In genomic region chr9:38421498-38422211, GRCh38 we compare ENCODE assay signal across 15 cellular contexts. TPM values are rescaled to one million over a fixed set of nuclear protein-coding genes. Genes with fewer than 3 reads are reported as not detected.
DNase-seq lines count a peak whose midpoint lies in the region; ATAC-seq and TF ChIP-seq lines count a peak whose summit lies in the region.
"Had no signal": no experiment of that assay in that cellular context is flagged by ENCODE, and none has a peak within 500 bp of the region (broad histone marks: within the 10 kb centered on the region; RNA-seq: fewer than 3 reads in every experiment).

No MANE protein-coding gene starts in this region.

- DNase-seq in COR-L47 (lab: John Stamatoyannopoulos, UW) (peak; percentile 21), NCI-H1092 (lab: John Stamatoyannopoulos, UW) (peak; percentile 68), RPMI7951 (ENCODE audit: low read depth) (peak; percentile 6), left lung (no peak), GM19240 (ENCODE audit: insufficient read length, low spot score) (no peak), transverse colon (no peak), left ventricle myocardium inferior (no peak), esophagus squamous epithelium (lab: John Stamatoyannopoulos, UW) (no peak)
- DNase-seq: HCEC 1CT; stimulated activated naive B cell treated with anti-CD40 and anti-IgM and Interleukin-4, amounts not matched to agents 10 μg/mL and 1 μg/mL and 100 μg/mL, for 72 hours had no signal

- WGBS in transverse colon (ENCODE audit: low coverage in 1 of 2), 2 donors, result 74 to 90% methylated on average over 3 to 9 of the region's 9 CpGs
- 49 to 53% methylated on average over 7 to 8 of the region's 9 CpGs for WGBS in esophagus squamous epithelium, 2 donors

- no peak for TF ChIP-seq CTCF in left lung (IDR thresholded peaks at IDR 0.05)
- TF ChIP-seq CTCF in transverse colon (IDR thresholded peaks at IDR 0.05), result no peak
- TF ChIP-seq CTCF in left ventricle myocardium inferior (IDR thresholded peaks at IDR 0.05; ENCODE audit: borderline replicate concordance), result no peak
- TF ChIP-seq CTCF in esophagus squamous epithelium (IDR thresholded peaks at IDR 0.05), result no peak

- H3K4me1 ChIP-seq in left lung (no peaks in the 10 kb centered on the region), transverse colon (peaks cover 0 to 9% (median 4%) of the 10 kb centered on the region in 4 donors), left ventricle myocardium inferior (peaks cover 4% of the 10 kb centered on the region), esophagus squamous epithelium (peaks cover 0 to 16% (median 0%) of the 10 kb centered on the region in 3 donors)

- H3K4me3 ChIP-seq in left lung (no peak overlapping the region), transverse colon (no peak overlapping the region), left ventricle myocardium inferior (no peak overlapping the region), esophagus squamous epithelium (no peak overlapping the region)

- H3K9me3 ChIP-seq in left lung (no peaks in the 10 kb centered on the region), transverse colon (no peaks in the 10 kb centered on the region), left ventricle myocardium inferior (replicated peaks) (no peaks in the 10 kb centered on the region), esophagus squamous epithelium (no peaks in the 10 kb centered on the region)

- no peak for TF ChIP-seq EP300 in transverse colon (IDR thresholded peaks at IDR 0.05; ENCODE audit: low read depth)

- H3K27me3 ChIP-seq in left lung (peaks cover 14 to 64% of the 10 kb centered on the region in 2 donors), transverse colon (peaks cover 51% of the 10 kb centered on the region), left ventricle myocardium inferior (ENCODE audit: low read depth) (peaks cover 73% of the 10 kb centered on the region), esophagus squamous epithelium (peaks cover 0 to 85% (median 2%) of the 10 kb centered on the region in 4 donors)

- no peak for TF ChIP-seq POLR2A in transverse colon (IDR thresholded peaks at IDR 0.05)
- no peak for TF ChIP-seq POLR2A in esophagus squamous epithelium (IDR thresholded peaks at IDR 0.05)

- intact Hi-C loops in left lung (cut with DNase I) (no loop called here), transverse colon (cut with DNase I; ENCODE audit: low total_unique reads) (no loop called here), left ventricle myocardium inferior (cut with micrococcal nuclease) (no loop called here), esophagus squamous epithelium (cut with DNase I) (no loop called here)

- H3K36me3 ChIP-seq in left lung, result no peaks in the 10 kb centered on the region
- H3K36me3 ChIP-seq in transverse colon, result no peaks in the 10 kb centered on the region
- H3K36me3 ChIP-seq in left ventricle myocardium inferior, result no peaks in the 10 kb centered on the region
- no peaks in the 10 kb centered on the region for H3K36me3 ChIP-seq in esophagus squamous epithelium

- peak; percentile 60 for ATAC-seq in left lung
- ATAC-seq: activated CD4-positive, CD25-positive, alpha-beta regulatory T cell treated with anti-CD3 and anti-CD28 coated beads, Interleukin-2, amount 50 U/mL, for 24 hours; activated T-helper 17 cell treated with anti-CD3 and anti-CD28 coated beads, Interleukin-2, amount 50 U/mL, for 72 hours; esophagus mucosa; stimulated activated naive B cell treated with anti-CD40 and anti-IgM and Interleukin-4, amounts not matched to agents 10 μg/mL and 1 μg/mL and 100 μg/mL, for 72 hours had no signal

- H3K27ac ChIP-seq in left lung (no peak overlapping the region), transverse colon (no peak overlapping the region), left ventricle myocardium inferior (replicated peaks) (no peak overlapping the region), esophagus squamous epithelium (no peak overlapping the region)
- H3K27ac ChIP-seq: RWPE1 had no signal

- in situ Hi-C loops in transverse colon (cut with MboI; ENCODE audit: low pct_ligation_motif_present in 1 of 4, low pct_unique_long_range_greater_than_20kb in 1 of 4, low sequenced_read_pairs in 3 of 4), result loop anchor here in 2 of 4 donors (25.0 kb wide), 2 partner anchors 334 to 509 kb away; partner anchors contain the start of gene SLC25A51 (in 1 of the 2)

RNA-seq across cellular contexts. Expression of gene IGFBPL1, which starts 2.6 kb away (rescaled TPM):
- total RNA-seq in RPMI7951 (2014; rRNA removed; shearing (Covaris generic)), result not detected in 2 replicates
- 1 to 10 TPM; 3.2 to 5.9 TPM for total RNA-seq in left lung
- total RNA-seq in transverse colon, result not detected
- total RNA-seq in left ventricle myocardium inferior, result not detected
- not detected for total RNA-seq in esophagus squamous epithelium
- total RNA-seq: activated T-helper 17 cell treated with anti-CD3 and anti-CD28 coated beads, Interleukin-2, amount 50 U/mL, for 72 hours; esophagus mucosa; MCF 10A had no signal

RNA-seq across cellular contexts. Expression of gene ALDH1B1, which starts 29.2 kb away (rescaled TPM):
- 18.7 and 19.9 TPM in 2 replicates for total RNA-seq in RPMI7951 (2014; rRNA removed; shearing (Covaris generic))
- 10 to 100 TPM; 18.3 to 27.1 TPM for total RNA-seq in left lung
- total RNA-seq in transverse colon, result 10 to 100 TPM; 24.9 to 77.2 (median 27.3) TPM
- 21.6 TPM for total RNA-seq in left ventricle myocardium inferior
- total RNA-seq in esophagus squamous epithelium, result 10 to 100 TPM in 2 of 4 donors, 1 to 10 TPM in 2; 1.6 to 23.7 (median 7.7) TPM

Comparison
In these comparisons a context has a peak if more than half of its experiments do, and no peak if none do; other contexts are left out.
1. DNase-seq: peak in COR-L47 (single experiment), NCI-H1092 (single experiment) and RPMI7951 (single experiment); none in left lung (0 of 2), GM19240 (single experiment), transverse colon (single experiment), left ventricle myocardium inferior (single experiment) and esophagus squamous epithelium (single experiment).